In genomic region chr14:105182296-105183020, GRCh38 we compare ENCODE assay signal across 17 cellular contexts. TPM values are rescaled to one million over a fixed set of nuclear protein-coding genes. Genes with fewer than 3 reads are reported as not detected.
DNase-seq lines count a peak whose midpoint lies in the region; ATAC-seq and TF ChIP-seq lines count a peak whose summit lies in the region.
"Had no signal": no experiment of that assay in that cellular context is flagged by ENCODE, and none has a peak within 500 bp of the region (broad histone marks: within the 10 kb centered on the region; RNA-seq: fewer than 3 reads in every experiment).

No MANE protein-coding gene starts in this region.

- H3K23ac ChIP-seq in H9 (ENCODE audit: insufficient read length, low read depth, low read length) = no peak overlapping the region

- peaks cover 2% of the 10 kb centered on the region for H3K23me2 ChIP-seq in H9 (ENCODE audit: insufficient read length, low read depth, low read length, poor library complexity, severe bottlenecking)

- no peak overlapping the region for H2AK5ac ChIP-seq in H9 (ENCODE audit: insufficient read length, low read length)

- H4K5ac ChIP-seq in H9 (ENCODE audit: insufficient read length, low read depth, low read length) = no peak overlapping the region

- no peak overlapping the region for H3K4me2 ChIP-seq in H9 (ENCODE audit: insufficient read depth, insufficient read length, low read length)

- no peaks in the 10 kb centered on the region for H3K36me3 Mint-ChIP-seq in T-helper 2 cell treated with Interferon-gamma antibody and Interleukin-4, amounts not matched to agents 5 μg/mL and 100 μg/mL, for 36 hours (ENCODE audit: low read depth)
- H3K36me3 Mint-ChIP-seq in H9 (ENCODE audit: insufficient read depth in 1 of 3, low read depth in 3 of 3) (no peaks in the 10 kb centered on the region), natural killer cell (no peaks in the 10 kb centered on the region)
- peaks cover 5% of the 10 kb centered on the region for H3K36me3 Mint-ChIP-seq in central memory CD8-positive, alpha-beta T cell (ENCODE audit: insufficient read depth)
- H3K36me3 Mint-ChIP-seq in stimulated activated naive B cell treated with anti-CD40 and anti-IgM and Interleukin-4, amounts not matched to agents 10 μg/mL and 1 μg/mL and 100 μg/mL, for 72 hours = no peaks in the 10 kb centered on the region

- no peak for TF ChIP-seq POLR2A in adrenal gland (IDR thresholded peaks at IDR 0.05)

- H3K9me3 ChIP-seq in H9 (ENCODE audit: control insufficient read depth, low read depth, low read length) (no peaks in the 10 kb centered on the region), adrenal gland (replicated peaks in 1 of 3) (no peaks in the 10 kb centered on the region)
- H3K9me3 ChIP-seq: MG63 had no signal

- no peak overlapping the region for H2BK20ac ChIP-seq in H9 (ENCODE audit: low read depth, low read length, poor library complexity, severe bottlenecking)

- H3K36me3 ChIP-seq in adrenal gland (replicated peaks in 1 of 2) = no peaks in the 10 kb centered on the region
- H3K36me3 ChIP-seq: MG63 had no signal

- no peak for DNase-seq in T-helper 2 cell treated with Interferon-gamma antibody and Interleukin-4, amounts not matched to agents 5 μg/mL and 100 μg/mL, for 36 hours (ENCODE audit: low spot score)
- DNase-seq in T-helper 2 cell (no peak), H9 (no peak), natural killer cell (no peak), adrenal gland (no peak), 8988T (no peak)
- no peak for DNase-seq in central memory CD8-positive, alpha-beta T cell (ENCODE audit: low spot score in 2 of 2)
- no peak for DNase-seq in stimulated activated naive B cell treated with anti-CD40 and anti-IgM and Interleukin-4, amounts not matched to agents 10 μg/mL and 1 μg/mL and 100 μg/mL, for 72 hours
- DNase-seq: activated gamma-delta T cell; central memory CD4-positive, alpha-beta T cell; head of caudate nucleus; MG63; NCI-H2107; occipital lobe; SHP77 treated with DMSO at 0.1 percent for 48 hours; small intestine; substantia nigra had no signal

- peak overlapping the region; percentile 39 for H3K27ac Mint-ChIP-seq in T-helper 2 cell treated with Interferon-gamma antibody and Interleukin-4, amounts not matched to agents 5 μg/mL and 100 μg/mL, for 36 hours
- H3K27ac Mint-ChIP-seq in H9 (no peak overlapping the region), natural killer cell (no peak overlapping the region)
- no peak overlapping the region for H3K27ac Mint-ChIP-seq in central memory CD8-positive, alpha-beta T cell (ENCODE audit: low read depth)
- H3K27ac Mint-ChIP-seq in stimulated activated naive B cell treated with anti-CD40 and anti-IgM and Interleukin-4, amounts not matched to agents 10 μg/mL and 1 μg/mL and 100 μg/mL, for 72 hours = no peak overlapping the region

- no peak overlapping the region for H2AFZ ChIP-seq in H9 (ENCODE audit: low read length)

- no peaks in the 10 kb centered on the region for H3K9me3 Mint-ChIP-seq in T-helper 2 cell treated with Interferon-gamma antibody and Interleukin-4, amounts not matched to agents 5 μg/mL and 100 μg/mL, for 36 hours
- H3K9me3 Mint-ChIP-seq in H9 (no peaks in the 10 kb centered on the region), natural killer cell (no peaks in the 10 kb centered on the region)
- no peaks in the 10 kb centered on the region for H3K9me3 Mint-ChIP-seq in central memory CD8-positive, alpha-beta T cell
- no peaks in the 10 kb centered on the region for H3K9me3 Mint-ChIP-seq in stimulated activated naive B cell treated with anti-CD40 and anti-IgM and Interleukin-4, amounts not matched to agents 10 μg/mL and 1 μg/mL and 100 μg/mL, for 72 hours

- H4K8ac ChIP-seq in H9 (replicated peaks; ENCODE audit: insufficient read length, low read depth, low read length) = no peak overlapping the region

- H3K27ac ChIP-seq in H9 (ENCODE audit: insufficient read length, low read depth, low read length) = no peak overlapping the region
- no peak overlapping the region for H3K27ac ChIP-seq in adrenal gland

- H3K18ac ChIP-seq in H9 (ENCODE audit: insufficient read length, low read depth, low read length) = no peak overlapping the region

- no peak overlapping the region for H4K91ac ChIP-seq in H9 (ENCODE audit: insufficient read length, low read depth, low read length)

- H3T11ph ChIP-seq in H9 (ENCODE audit: low read length) = no peak overlapping the region

- H3K4me3 ChIP-seq in adrenal gland = no peak overlapping the region
- H3K4me3 ChIP-seq: MG63 had no signal

- H2BK120ac ChIP-seq in H9 (ENCODE audit: low read depth, low read length, poor library complexity, severe bottlenecking) = no peak overlapping the region

- no peak overlapping the region for H3K4ac ChIP-seq in H9 (ENCODE audit: low read depth, low read length)

- no peak overlapping the region for H2BK12ac ChIP-seq in H9 (ENCODE audit: insufficient read length, low read depth, low read length)

- H3K79me1 ChIP-seq in H9 (ENCODE audit: insufficient read depth, low read depth, low read length, poor library complexity, severe bottlenecking) = no peaks in the 10 kb centered on the region

- no peak overlapping the region for H2BK5ac ChIP-seq in H9 (ENCODE audit: insufficient read length, low read length)

- no peak overlapping the region; the same call in 1 of the 2 replicates for H3K14ac ChIP-seq in H9 (ENCODE audit: insufficient read depth, low read length)

- no peak overlapping the region for H2BK15ac ChIP-seq in H9 (ENCODE audit: low read depth, low read length)

- H3K79me2 ChIP-seq in H9 (ENCODE audit: insufficient read depth, low read length) = no peaks in the 10 kb centered on the region

- H3K9ac ChIP-seq in H9 (ENCODE audit: extremely low read depth, insufficient read length, low read length) = no peak overlapping the region

- no peak overlapping the region for H3K56ac ChIP-seq in H9 (ENCODE audit: insufficient read length, low read depth, low read length)

- no CpG with 5 or more reads among the region's 25 CpGs for WGBS in H9 (ENCODE audit: extremely low coverage, insufficient read length, low lambda C conversion rate)
- WGBS in adrenal gland, 4 donors = 74 to 89% (median 78%) methylated on average over 2 to 25 of the region's 25 CpGs

- peaks cover 10% of the 10 kb centered on the region for H3K27me3 Mint-ChIP-seq in T-helper 2 cell treated with Interferon-gamma antibody and Interleukin-4, amounts not matched to agents 5 μg/mL and 100 μg/mL, for 36 hours (ENCODE audit: low read depth)
- H3K27me3 Mint-ChIP-seq in H9 (ENCODE audit: low read depth) = peaks cover 45% of the 10 kb centered on the region
- peaks cover 12% of the 10 kb centered on the region for H3K27me3 Mint-ChIP-seq in central memory CD8-positive, alpha-beta T cell
- H3K27me3 Mint-ChIP-seq in natural killer cell (ENCODE audit: low read depth in 2 of 2) = no peaks in the 10 kb centered on the region
- H3K27me3 Mint-ChIP-seq in stimulated activated naive B cell treated with anti-CD40 and anti-IgM and Interleukin-4, amounts not matched to agents 10 μg/mL and 1 μg/mL and 100 μg/mL, for 72 hours = peaks cover 21 to 42% of the 10 kb centered on the region in 2 donors

- TF ChIP-seq CTCF in H9 (conservative IDR thresholded peaks at IDR 0.05) = no peak
- TF ChIP-seq CTCF in natural killer cell (IDR thresholded peaks at IDR 0.05) = no peak
- no peak for TF ChIP-seq CTCF in adrenal gland (IDR thresholded peaks at IDR 0.05)

- intact Hi-C loops in natural killer cell (cut with micrococcal nuclease) = no loop called here
- intact Hi-C loops in adrenal gland (cut with DNase I) = no loop called here

- peak overlapping the region; percentile 60 for H3K4me3 Mint-ChIP-seq in T-helper 2 cell treated with Interferon-gamma antibody and Interleukin-4, amounts not matched to agents 5 μg/mL and 100 μg/mL, for 36 hours
- H3K4me3 Mint-ChIP-seq in H9 (peak overlapping the region; percentile 45 to 70), natural killer cell (peak overlapping the region; percentile 67)
- peak overlapping the region; percentile 56 for H3K4me3 Mint-ChIP-seq in central memory CD8-positive, alpha-beta T cell
- no peak overlapping the region for H3K4me3 Mint-ChIP-seq in stimulated activated naive B cell treated with anti-CD40 and anti-IgM and Interleukin-4, amounts not matched to agents 10 μg/mL and 1 μg/mL and 100 μg/mL, for 72 hours

- H3K4me1 ChIP-seq in H9 (ENCODE audit: insufficient read depth, low read length) = no peaks in the 10 kb centered on the region
- H3K4me1 ChIP-seq in adrenal gland (replicated peaks in 1 of 2) = peaks cover 8 to 11% of the 10 kb centered on the region in 2 donors

- no peak for ATAC-seq in central memory CD8-positive, alpha-beta T cell (replicated peaks; ENCODE audit: extremely low read depth, poor library complexity, severe bottlenecking)
- ATAC-seq in natural killer cell = no peak
- no peak for ATAC-seq in stimulated activated naive B cell treated with anti-CD40 and anti-IgM and Interleukin-4, amounts not matched to agents 10 μg/mL and 1 μg/mL and 100 μg/mL, for 72 hours (replicated peaks)

- H3K4me1 Mint-ChIP-seq in T-helper 2 cell treated with Interferon-gamma antibody and Interleukin-4, amounts not matched to agents 5 μg/mL and 100 μg/mL, for 36 hours (ENCODE audit: low read depth) = peaks cover 2% of the 10 kb centered on the region
- H3K4me1 Mint-ChIP-seq in H9 (peaks cover 4 to 20% of the 10 kb centered on the region in 2 experiments; a peak in 3 of 4 replicates), natural killer cell (no peaks in the 10 kb centered on the region)
- no peaks in the 10 kb centered on the region for H3K4me1 Mint-ChIP-seq in central memory CD8-positive, alpha-beta T cell
- H3K4me1 Mint-ChIP-seq in stimulated activated naive B cell treated with anti-CD40 and anti-IgM and Interleukin-4, amounts not matched to agents 10 μg/mL and 1 μg/mL and 100 μg/mL, for 72 hours = peaks cover 3 to 10% of the 10 kb centered on the region in 2 donors

- H4K20me1 ChIP-seq in H9 (ENCODE audit: control insufficient read depth, insufficient read depth, insufficient read length) = no peaks in the 10 kb centered on the region

- H3K27me3 ChIP-seq in H9 (ENCODE audit: insufficient read depth, low read length) (no peaks in the 10 kb centered on the region; the same call in 1 of the 2 replicates), adrenal gland (no peaks in the 10 kb centered on the region)
- H3K27me3 ChIP-seq: MG63 had no signal

RNA-seq across cellular contexts. Expression of gene NUDT14, which starts 1.3 kb away (rescaled TPM):
- total RNA-seq in H9 (2021) = 39.0 and 41.1 TPM in 2 replicates
- total RNA-seq in natural killer cell = 10 to 100 TPM; 16.0 to 32.9 (median 22.8) TPM
- total RNA-seq in adrenal gland = 10 to 100 TPM; 25.6 to 55.8 (median 36.6) TPM
- 10 to 100 TPM in 2 of 3 donors, 1 to 10 TPM in 1; 4.1 to 49.1 (median 48.0) TPM for polyA plus RNA-seq in adrenal gland

RNA-seq across cellular contexts. Expression of gene JAG2, which starts 13.9 kb away (rescaled TPM):
- 11.3 and 11.4 TPM in 2 replicates for total RNA-seq in H9 (2021)
- total RNA-seq in natural killer cell = 1 to 10 TPM; 3.5 to 6.6 (median 6.1) TPM
- 1 to 10 TPM; 1.8 to 5.7 (median 4.0) TPM for total RNA-seq in adrenal gland
- polyA plus RNA-seq in adrenal gland = 10 to 100 TPM in 2 of 3 donors, under 1 TPM in 1; 0.93 to 16.2 (median 12.7) TPM

Comparison
In these comparisons a context has a peak if more than half of its experiments do, and no peak if none do; other contexts are left out.
1. H3K4me3 Mint-ChIP-seq: peak in T-helper 2 cell treated with Interferon-gamma antibody and Interleukin-4, amounts not matched to agents 5 μg/mL and 100 μg/mL, for 36 hours (single experiment), H9 (2 of 2), central memory CD8-positive, alpha-beta T cell (single experiment) and natural killer cell (single experiment); none in stimulated activated naive B cell treated with anti-CD40 and anti-IgM and Interleukin-4, amounts not matched to agents 10 μg/mL and 1 μg/mL and 100 μg/mL, for 72 hours (0 of 2).